Comparison of ENCODE assay signal across 1 cellular context in the genomic region with DNA sequence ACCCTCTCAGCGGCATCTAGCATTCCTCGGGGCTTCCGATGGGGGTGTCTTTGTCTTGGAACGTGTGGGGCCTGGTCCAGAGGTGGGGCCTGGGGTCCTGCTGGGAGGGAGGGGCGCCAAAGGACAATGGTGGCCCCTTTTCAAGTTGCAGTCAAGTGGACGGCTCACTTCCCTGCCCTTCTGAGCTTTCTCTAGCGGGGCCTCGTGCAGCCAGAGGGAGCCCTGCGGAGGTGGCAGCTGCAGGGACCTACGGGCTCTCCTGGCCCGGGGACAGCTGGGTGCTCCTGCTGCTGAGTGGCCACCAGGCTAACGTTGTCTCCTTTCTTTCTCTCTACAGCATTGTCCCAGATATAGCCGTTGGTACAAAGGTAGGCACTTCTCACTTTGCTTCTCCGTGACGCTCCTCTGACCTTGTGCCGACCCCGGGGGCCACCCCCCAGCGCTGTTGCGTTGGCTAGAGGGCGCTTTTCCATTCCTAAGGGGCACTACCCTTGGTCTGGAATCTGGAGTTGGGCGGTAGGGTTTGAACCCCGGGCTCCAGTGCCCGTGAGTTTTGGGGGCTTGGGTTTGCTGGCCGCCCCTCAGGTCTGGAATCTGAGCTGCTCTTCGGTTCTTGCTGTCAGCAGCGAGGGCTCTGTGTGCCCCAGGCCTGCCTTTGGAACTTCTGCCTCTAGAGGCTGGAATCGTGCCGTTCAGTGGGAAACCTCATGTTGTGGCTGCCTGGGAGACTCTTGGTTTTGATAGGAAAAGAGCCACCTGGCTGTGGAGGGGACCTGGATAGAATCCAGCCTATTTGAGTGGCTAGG.
A peak's percentile ranks its signal among the peaks of the same experiment; 100 is the strongest.
TF ChIP-seq lines count a peak whose summit lies in the region.

No MANE protein-coding gene starts in this region.

TF ChIP-seq in HepG2, 621 proteins besides CTCF, POLR2A, EP300 and RAD21 (continues in another document):
- TF ChIP-seq NCOA2 (CRISPR knock-in tag; IDR thresholded peaks at IDR 0.05) (no peak), NR2C2 (CRISPR knock-in tag; IDR thresholded peaks at IDR 0.05; ENCODE audit: borderline replicate concordance) (peak; percentile 21; the same call in 1 of the 2 replicates), NR2F2 (IDR thresholded peaks at IDR 0.05; ENCODE audit: borderline replicate concordance, low read depth) (peak; percentile 16; the same call in 1 of the 2 replicates), HDAC1 (CRISPR knock-in tag; IDR thresholded peaks at IDR 0.05) (0 out of 2 replicates have a peak, but pooled peaks have one; percentile 24), ZNF788 (CRISPR knock-in tag; IDR thresholded peaks at IDR 0.05; ENCODE audit: borderline replicate concordance) (0 out of 2 replicates have a peak, but pooled peaks have one; percentile 7), ERF (CRISPR knock-in tag; IDR thresholded peaks at IDR 0.05) (no peak), HDAC2 (CRISPR knock-in tag; IDR thresholded peaks at IDR 0.05) (0 out of 2 replicates have a peak, but pooled peaks have one; percentile 47), ZNF484 (CRISPR knock-in tag; IDR thresholded peaks at IDR 0.05; ENCODE audit: borderline replicate concordance, low read depth) (no peak), RARA (CRISPR knock-in tag; IDR thresholded peaks at IDR 0.05) (peak; percentile 85), SIN3A (IDR thresholded peaks at IDR 0.05; ENCODE audit: borderline replicate concordance, low read depth, low read length) (peak; percentile 21; the same call in 1 of the 2 replicates), ZSCAN21 (CRISPR knock-in tag; IDR thresholded peaks at IDR 0.05; ENCODE audit: borderline replicate concordance) (0 out of 2 replicates have a peak, but pooled peaks have one; percentile 30), HNF4A (CRISPR knock-in tag; IDR thresholded peaks at IDR 0.05) (peak; percentile 33; the same call in 1 of the 2 replicates), ZMYM4 (CRISPR knock-in tag; IDR thresholded peaks at IDR 0.05) (no peak), JUN (CRISPR knock-in tag; IDR thresholded peaks at IDR 0.05) (no peak), SOX13 (IDR thresholded peaks at IDR 0.05) (no peak), SOX13 (CRISPR knock-in tag; conservative IDR thresholded peaks at IDR 0.05 in 1 of 2, IDR thresholded peaks at IDR 0.05 in 1 of 2) (peak in 1 of 2 experiments; percentile 9; a peak in 1 of 4 replicates), TEAD3 (CRISPR knock-in tag; optimal IDR thresholded peaks at IDR 0.05; ENCODE audit: borderline replicate concordance) (peak; percentile 45), RXRA (CRISPR knock-in tag; IDR thresholded peaks at IDR 0.05) (peak; percentile 86), SMC3 (IDR thresholded peaks at IDR 0.05; ENCODE audit: low read length) (0 out of 2 replicates have a peak, but pooled peaks have one; percentile 9), MEIS1 (CRISPR knock-in tag; IDR thresholded peaks at IDR 0.05; ENCODE audit: borderline replicate concordance) (no peak), MYNN (CRISPR knock-in tag; IDR thresholded peaks at IDR 0.05; ENCODE audit: low read depth) (no peak), GATAD2A (CRISPR knock-in tag; IDR thresholded peaks at IDR 0.05) (no peak), RXRB (CRISPR knock-in tag; IDR thresholded peaks at IDR 0.05; ENCODE audit: borderline replicate concordance) (peak; percentile 41; the same call in 1 of the 2 replicates), ZNF337 (CRISPR knock-in tag; IDR thresholded peaks at IDR 0.05; ENCODE audit: borderline replicate concordance, low read depth) (no peak), NR2F1 (CRISPR knock-in tag; IDR thresholded peaks at IDR 0.05) (peak in 1 of 2 experiments; percentile 52; a peak in 1 of 4 replicates), IRF2 (CRISPR knock-in tag; IDR thresholded peaks at IDR 0.05) (no peak), NR2F6 (IDR thresholded peaks at IDR 0.05) (peak; percentile 59), NR2F6 (CRISPR knock-in tag; IDR thresholded peaks at IDR 0.05) (peak; percentile 63), NRL (CRISPR knock-in tag; IDR thresholded peaks at IDR 0.05; ENCODE audit: borderline replicate concordance) (no peak), ZNF343 (CRISPR knock-in tag; IDR thresholded peaks at IDR 0.05) (no peak), ZFX (CRISPR knock-in tag; IDR thresholded peaks at IDR 0.05; ENCODE audit: low read depth) (peak; percentile 5; the same call in 1 of the 2 replicates)
- TF ChIP-seq, protein P1, sequence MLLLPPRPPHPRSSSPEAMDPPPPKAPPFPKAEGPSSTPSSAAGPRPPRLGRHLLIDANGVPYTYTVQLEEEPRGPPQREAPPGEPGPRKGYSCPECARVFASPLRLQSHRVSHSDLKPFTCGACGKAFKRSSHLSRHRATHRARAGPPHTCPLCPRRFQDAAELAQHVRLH (CRISPR knock-in tag; IDR thresholded peaks at IDR 0.05; ENCODE audit: borderline replicate concordance, low read depth): peak; percentile 24; the same call in 1 of the 2 replicates
- TF ChIP-seq, protein P2, sequence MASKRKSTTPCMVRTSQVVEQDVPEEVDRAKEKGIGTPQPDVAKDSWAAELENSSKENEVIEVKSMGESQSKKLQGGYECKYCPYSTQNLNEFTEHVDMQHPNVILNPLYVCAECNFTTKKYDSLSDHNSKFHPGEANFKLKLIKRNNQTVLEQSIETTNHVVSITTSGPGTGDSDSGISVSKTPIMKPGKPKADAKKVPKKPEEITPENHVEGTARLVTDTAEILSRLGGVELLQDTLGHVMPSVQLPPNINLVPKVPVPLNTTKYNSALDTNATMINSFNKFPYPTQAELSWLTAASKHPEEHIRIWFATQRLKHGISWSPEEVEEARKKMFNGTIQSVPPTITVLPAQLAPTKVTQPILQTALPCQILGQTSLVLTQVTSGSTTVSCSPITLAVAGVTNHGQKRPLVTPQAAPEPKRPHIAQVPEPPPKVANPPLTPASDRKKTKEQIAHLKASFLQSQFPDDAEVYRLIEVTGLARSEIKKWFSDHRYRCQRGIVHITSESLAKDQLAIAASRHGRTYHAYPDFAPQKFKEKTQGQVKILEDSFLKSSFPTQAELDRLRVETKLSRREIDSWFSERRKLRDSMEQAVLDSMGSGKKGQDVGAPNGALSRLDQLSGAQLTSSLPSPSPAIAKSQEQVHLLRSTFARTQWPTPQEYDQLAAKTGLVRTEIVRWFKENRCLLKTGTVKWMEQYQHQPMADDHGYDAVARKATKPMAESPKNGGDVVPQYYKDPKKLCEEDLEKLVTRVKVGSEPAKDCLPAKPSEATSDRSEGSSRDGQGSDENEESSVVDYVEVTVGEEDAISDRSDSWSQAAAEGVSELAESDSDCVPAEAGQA (IDR thresholded peaks at IDR 0.05; ENCODE audit: low read depth): no peak
- TF ChIP-seq, protein P2 (CRISPR knock-in tag; IDR thresholded peaks at IDR 0.05; ENCODE audit: borderline replicate concordance): no peak
- TF ChIP-seq, protein P3, sequence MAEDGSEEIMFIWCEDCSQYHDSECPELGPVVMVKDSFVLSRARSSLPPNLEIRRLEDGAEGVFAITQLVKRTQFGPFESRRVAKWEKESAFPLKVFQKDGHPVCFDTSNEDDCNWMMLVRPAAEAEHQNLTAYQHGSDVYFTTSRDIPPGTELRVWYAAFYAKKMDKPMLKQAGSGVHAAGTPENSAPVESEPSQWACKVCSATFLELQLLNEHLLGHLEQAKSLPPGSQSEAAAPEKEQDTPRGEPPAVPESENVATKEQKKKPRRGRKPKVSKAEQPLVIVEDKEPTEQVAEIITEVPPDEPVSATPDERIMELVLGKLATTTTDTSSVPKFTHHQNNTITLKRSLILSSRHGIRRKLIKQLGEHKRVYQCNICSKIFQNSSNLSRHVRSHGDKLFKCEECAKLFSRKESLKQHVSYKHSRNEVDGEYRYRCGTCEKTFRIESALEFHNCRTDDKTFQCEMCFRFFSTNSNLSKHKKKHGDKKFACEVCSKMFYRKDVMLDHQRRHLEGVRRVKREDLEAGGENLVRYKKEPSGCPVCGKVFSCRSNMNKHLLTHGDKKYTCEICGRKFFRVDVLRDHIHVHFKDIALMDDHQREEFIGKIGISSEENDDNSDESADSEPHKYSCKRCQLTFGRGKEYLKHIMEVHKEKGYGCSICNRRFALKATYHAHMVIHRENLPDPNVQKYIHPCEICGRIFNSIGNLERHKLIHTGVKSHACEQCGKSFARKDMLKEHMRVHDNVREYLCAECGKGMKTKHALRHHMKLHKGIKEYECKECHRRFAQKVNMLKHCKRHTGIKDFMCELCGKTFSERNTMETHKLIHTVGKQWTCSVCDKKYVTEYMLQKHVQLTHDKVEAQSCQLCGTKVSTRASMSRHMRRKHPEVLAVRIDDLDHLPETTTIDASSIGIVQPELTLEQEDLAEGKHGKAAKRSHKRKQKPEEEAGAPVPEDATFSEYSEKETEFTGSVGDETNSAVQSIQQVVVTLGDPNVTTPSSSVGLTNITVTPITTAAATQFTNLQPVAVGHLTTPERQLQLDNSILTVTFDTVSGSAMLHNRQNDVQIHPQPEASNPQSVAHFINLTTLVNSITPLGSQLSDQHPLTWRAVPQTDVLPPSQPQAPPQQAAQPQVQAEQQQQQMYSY (CRISPR knock-in tag; IDR thresholded peaks at IDR 0.05): no peak
- TF ChIP-seq, protein P4, sequence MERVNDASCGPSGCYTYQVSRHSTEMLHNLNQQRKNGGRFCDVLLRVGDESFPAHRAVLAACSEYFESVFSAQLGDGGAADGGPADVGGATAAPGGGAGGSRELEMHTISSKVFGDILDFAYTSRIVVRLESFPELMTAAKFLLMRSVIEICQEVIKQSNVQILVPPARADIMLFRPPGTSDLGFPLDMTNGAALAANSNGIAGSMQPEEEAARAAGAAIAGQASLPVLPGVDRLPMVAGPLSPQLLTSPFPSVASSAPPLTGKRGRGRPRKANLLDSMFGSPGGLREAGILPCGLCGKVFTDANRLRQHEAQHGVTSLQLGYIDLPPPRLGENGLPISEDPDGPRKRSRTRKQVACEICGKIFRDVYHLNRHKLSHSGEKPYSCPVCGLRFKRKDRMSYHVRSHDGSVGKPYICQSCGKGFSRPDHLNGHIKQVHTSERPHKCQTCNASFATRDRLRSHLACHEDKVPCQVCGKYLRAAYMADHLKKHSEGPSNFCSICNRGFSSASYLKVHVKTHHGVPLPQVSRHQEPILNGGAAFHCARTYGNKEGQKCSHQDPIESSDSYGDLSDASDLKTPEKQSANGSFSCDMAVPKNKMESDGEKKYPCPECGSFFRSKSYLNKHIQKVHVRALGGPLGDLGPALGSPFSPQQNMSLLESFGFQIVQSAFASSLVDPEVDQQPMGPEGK (CRISPR knock-in tag; IDR thresholded peaks at IDR 0.05): peak; percentile 95
- TF ChIP-seq, protein P5, sequence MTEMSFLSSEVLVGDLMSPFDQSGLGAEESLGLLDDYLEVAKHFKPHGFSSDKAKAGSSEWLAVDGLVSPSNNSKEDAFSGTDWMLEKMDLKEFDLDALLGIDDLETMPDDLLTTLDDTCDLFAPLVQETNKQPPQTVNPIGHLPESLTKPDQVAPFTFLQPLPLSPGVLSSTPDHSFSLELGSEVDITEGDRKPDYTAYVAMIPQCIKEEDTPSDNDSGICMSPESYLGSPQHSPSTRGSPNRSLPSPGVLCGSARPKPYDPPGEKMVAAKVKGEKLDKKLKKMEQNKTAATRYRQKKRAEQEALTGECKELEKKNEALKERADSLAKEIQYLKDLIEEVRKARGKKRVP (CRISPR knock-in tag; IDR thresholded peaks at IDR 0.05): 0 out of 4 replicates have a peak, but pooled peaks of 1 of the 2 experiments have one; percentile 31
- TF ChIP-seq, protein P6, sequence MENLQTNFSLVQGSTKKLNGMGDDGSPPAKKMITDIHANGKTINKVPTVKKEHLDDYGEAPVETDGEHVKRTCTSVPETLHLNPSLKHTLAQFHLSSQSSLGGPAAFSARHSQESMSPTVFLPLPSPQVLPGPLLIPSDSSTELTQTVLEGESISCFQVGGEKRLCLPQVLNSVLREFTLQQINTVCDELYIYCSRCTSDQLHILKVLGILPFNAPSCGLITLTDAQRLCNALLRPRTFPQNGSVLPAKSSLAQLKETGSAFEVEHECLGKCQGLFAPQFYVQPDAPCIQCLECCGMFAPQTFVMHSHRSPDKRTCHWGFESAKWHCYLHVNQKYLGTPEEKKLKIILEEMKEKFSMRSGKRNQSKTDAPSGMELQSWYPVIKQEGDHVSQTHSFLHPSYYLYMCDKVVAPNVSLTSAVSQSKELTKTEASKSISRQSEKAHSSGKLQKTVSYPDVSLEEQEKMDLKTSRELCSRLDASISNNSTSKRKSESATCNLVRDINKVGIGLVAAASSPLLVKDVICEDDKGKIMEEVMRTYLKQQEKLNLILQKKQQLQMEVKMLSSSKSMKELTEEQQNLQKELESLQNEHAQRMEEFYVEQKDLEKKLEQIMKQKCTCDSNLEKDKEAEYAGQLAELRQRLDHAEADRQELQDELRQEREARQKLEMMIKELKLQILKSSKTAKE (CRISPR knock-in tag; IDR thresholded peaks at IDR 0.05; ENCODE audit: borderline replicate concordance): 0 out of 2 replicates have a peak, but pooled peaks have one; percentile 38
- TF ChIP-seq, protein P7, sequence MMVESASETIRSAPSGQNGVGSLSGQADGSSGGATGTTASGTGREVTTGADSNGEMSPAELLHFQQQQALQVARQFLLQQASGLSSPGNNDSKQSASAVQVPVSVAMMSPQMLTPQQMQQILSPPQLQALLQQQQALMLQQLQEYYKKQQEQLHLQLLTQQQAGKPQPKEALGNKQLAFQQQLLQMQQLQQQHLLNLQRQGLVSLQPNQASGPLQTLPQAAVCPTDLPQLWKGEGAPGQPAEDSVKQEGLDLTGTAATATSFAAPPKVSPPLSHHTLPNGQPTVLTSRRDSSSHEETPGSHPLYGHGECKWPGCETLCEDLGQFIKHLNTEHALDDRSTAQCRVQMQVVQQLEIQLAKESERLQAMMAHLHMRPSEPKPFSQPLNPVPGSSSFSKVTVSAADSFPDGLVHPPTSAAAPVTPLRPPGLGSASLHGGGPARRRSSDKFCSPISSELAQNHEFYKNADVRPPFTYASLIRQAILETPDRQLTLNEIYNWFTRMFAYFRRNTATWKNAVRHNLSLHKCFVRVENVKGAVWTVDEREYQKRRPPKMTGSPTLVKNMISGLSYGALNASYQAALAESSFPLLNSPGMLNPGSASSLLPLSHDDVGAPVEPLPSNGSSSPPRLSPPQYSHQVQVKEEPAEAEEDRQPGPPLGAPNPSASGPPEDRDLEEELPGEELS (CRISPR knock-in tag; IDR thresholded peaks at IDR 0.05): 0 out of 2 replicates have a peak, but pooled peaks have one; percentile 14
